Comparison of ENCODE assay signal across 8 cellular contexts in genomic region chr1:1232224-1232800, GRCh38. TPM values are rescaled to one million over a fixed set of nuclear protein-coding genes. Genes with fewer than 3 reads are reported as not detected.
DNase-seq lines count a peak whose midpoint lies in the region; ATAC-seq and TF ChIP-seq lines count a peak whose summit lies in the region.

TSS of gene B3GALT6 (plus strand) at chr1:1232237. CDS start at chr1:1232279, 42 bp downstream.

- peaks cover 0 to 26% of the 10 kb centered on the region in 2 donors for H3K4me1 ChIP-seq in lung (ENCODE audit: control insufficient read depth in 2 of 2, insufficient read depth in 2 of 2, low read length in 2 of 2)

- H3K36me3 ChIP-seq in brain microvascular endothelial cell (replicated peaks) (peaks cover 12% of the 10 kb centered on the region), lung (ENCODE audit: control insufficient read depth in 2 of 2, insufficient read depth in 2 of 2, low read length in 2 of 2) (peaks cover 0 to 19% of the 10 kb centered on the region in 2 donors)

- H3K36me3 Mint-ChIP-seq in type B pancreatic cell = peaks cover 13% of the 10 kb centered on the region

- in situ Hi-C loops in Caki2 (cut with HindIII; ENCODE audit: low pct_unique_long_range_greater_than_20kb, low sequenced_read_pairs) (no loop called here), brain microvascular endothelial cell (cut with HindIII; ENCODE audit: low pct_ligation_motif_present, low sequenced_read_pairs) (no loop called here)

- peak within 1 kb of the TSS; percentile 95 for H3K27ac Mint-ChIP-seq in type B pancreatic cell

- H3K9me3 ChIP-seq in lung (ENCODE audit: control insufficient read depth in 2 of 2, insufficient read depth in 1 of 2, low read length in 1 of 2) = peaks cover 0 to 6% of the 10 kb centered on the region in 2 donors

- DNase-seq in Caki2 (ENCODE audit: low read depth) (no peak), brain microvascular endothelial cell (no peak), lung (ENCODE audit: low spot score) (no peak), type B pancreatic cell (ENCODE audit: extremely low spot score, unreplicated experiment) (no peak)
- no peak for DNase-seq in NK-92 treated with Interleukin-12 subunit alpha and Interleukin-12 subunit beta, amount 100 ng/mL, for 24 hours (lab: John Stamatoyannopoulos, UW)

- H3K9me3 Mint-ChIP-seq in type B pancreatic cell = no peaks in the 10 kb centered on the region

- H3K4me1 Mint-ChIP-seq in type B pancreatic cell (ENCODE audit: unreplicated experiment) = peaks cover 20% of the 10 kb centered on the region

- peak within 1 kb of the TSS; percentile 97 for H3K4me3 Mint-ChIP-seq in type B pancreatic cell

- H3K4me3 ChIP-seq in brain microvascular endothelial cell (ENCODE audit: low read depth, low read length) (peak within 1 kb of the TSS; percentile 85), lung (peak within 1 kb of the TSS; percentile 93)

- 7 to 26% methylated on average over 19 to 99 of the region's 99 CpGs for WGBS in lung, 2 donors

- ATAC-seq in HG03432 (IDR thresholded peaks at IDR 0.05; ENCODE audit: unreplicated experiment) (peak; percentile 6), lung (ENCODE audit: insufficient read depth, low FRiP score) (no peak), HG03342 (IDR thresholded peaks at IDR 0.05; ENCODE audit: unreplicated experiment) (no peak), GM18868 (IDR thresholded peaks at IDR 0.05; ENCODE audit: unreplicated experiment) (no peak)

- no peak for TF ChIP-seq CTCF in brain microvascular endothelial cell (IDR thresholded peaks at IDR 0.05; ENCODE audit: low read depth, low read length, missing control alignments)
- TF ChIP-seq CTCF in lung (IDR thresholded peaks at IDR 0.05; ENCODE audit: control extremely low read depth, extremely low read depth) = no peak
- TF ChIP-seq CTCF in type B pancreatic cell (conservative IDR thresholded peaks at IDR 0.05) = no peak

- peak within 1 kb of the TSS; percentile 83 for H3K27ac ChIP-seq in brain microvascular endothelial cell
- H3K27ac ChIP-seq in lung (ENCODE audit: low read depth in 1 of 2, low read length in 1 of 2) = peak within 1 kb of the TSS; percentile 91 to 97

- H3K27me3 Mint-ChIP-seq in type B pancreatic cell = no peaks in the 10 kb centered on the region

- H3K27me3 ChIP-seq in brain microvascular endothelial cell (replicated peaks) (no peaks in the 10 kb centered on the region), lung (ENCODE audit: control insufficient read depth, insufficient read depth) (no peaks in the 10 kb centered on the region)

RNA-seq across cellular contexts. Expression of gene B3GALT6, which starts in this region (rescaled TPM):
- 23.5 and 26.7 TPM in 2 replicates for total RNA-seq in Caki2 (2014; rRNA removed; shearing (Covaris generic); ENCODE audit: low replicate concordance)
- 10 to 100 TPM in 1 of 2 donors, 1 to 10 TPM in 1; 7.0 to 28.3 TPM for total RNA-seq in lung
- 10 to 100 TPM; 12.7 to 18.9 TPM for polyA plus RNA-seq in lung
- 19.5 and 30.2 TPM in 2 replicates for total RNA-seq in type B pancreatic cell (ENCODE audit: low replicate concordance)
